Comparison of ENCODE assay signal across 19 cellular contexts in genomic region chr18:30915336-30915988, GRCh38.
"Had no signal": no experiment of that assay in that cellular context is flagged by ENCODE, and none has a peak within 500 bp of the region (broad histone marks: within the 10 kb centered on the region; RNA-seq: fewer than 3 reads in every experiment).

No MANE protein-coding gene starts in this region.

- ATAC-seq: activated CD4-positive, alpha-beta T cell treated with anti-CD3 and anti-CD28 coated beads for 36 hours; left colon; lower lobe of right lung; naive thymus-derived CD8-positive, alpha-beta T cell; WTC11 had no signal

- H3K4me2 ChIP-seq: hepatocyte had no signal

- H3K4me1 ChIP-seq: lower lobe of right lung, thyroid gland had no signal

- H3K79me2 ChIP-seq: hepatocyte had no signal

- FAIRE-seq: islet of Langerhans, TTC549 had no signal

- H3K4me3 ChIP-seq: hepatocyte, lower lobe of right lung, thyroid gland had no signal

- H3K27me3 ChIP-seq: hepatocyte, thyroid gland had no signal

- H3K36me3 ChIP-seq: lower lobe of right lung, thyroid gland had no signal

- DNase-seq: activated CD4-positive, alpha-beta T cell treated with anti-CD3 and anti-CD28 coated beads for 36 hours; activated CD4-positive, alpha-beta T cell treated with anti-CD3 and anti-CD28 coated beads, Interleukin-2, amount 50 U/mL, for 48 hours; activated naive CD8-positive, alpha-beta T cell treated with anti-CD3 and anti-CD28 coated beads for 36 hours; activated T-cell treated with anti-CD3 and anti-CD28 coated beads for 4 hours; amniotic stem cell; dermis blood vessel endothelial cell; effector memory CD4-positive, alpha-beta T cell; foreskin fibroblast; left colon; lower lobe of right lung; naive thymus-derived CD8-positive, alpha-beta T cell; stimulated activated CD4-positive, alpha-beta T cell treated with anti-CD3 and anti-CD28 coated beads, Interleukin-12 subunit alpha, Interleukin-12 subunit beta, amount 100 ng/mL, for 4 hours; stimulated activated CD4-positive, alpha-beta T cell treated with anti-CD3 and anti-CD28 coated beads, Interleukin-1b, Interleukin-23, amount 100 ng/mL, for 48 hours; stimulated activated naive CD4-positive, alpha-beta T cell treated with Interleukin-2 at 50 U/mL for 16 hours; thyroid gland had no signal

- H3K27ac ChIP-seq: hepatocyte, lower lobe of right lung, thyroid gland had no signal

- H2AFZ ChIP-seq: hepatocyte had no signal

- H3K9me3 ChIP-seq: lower lobe of right lung, thyroid gland had no signal
